In the genomic region with DNA sequence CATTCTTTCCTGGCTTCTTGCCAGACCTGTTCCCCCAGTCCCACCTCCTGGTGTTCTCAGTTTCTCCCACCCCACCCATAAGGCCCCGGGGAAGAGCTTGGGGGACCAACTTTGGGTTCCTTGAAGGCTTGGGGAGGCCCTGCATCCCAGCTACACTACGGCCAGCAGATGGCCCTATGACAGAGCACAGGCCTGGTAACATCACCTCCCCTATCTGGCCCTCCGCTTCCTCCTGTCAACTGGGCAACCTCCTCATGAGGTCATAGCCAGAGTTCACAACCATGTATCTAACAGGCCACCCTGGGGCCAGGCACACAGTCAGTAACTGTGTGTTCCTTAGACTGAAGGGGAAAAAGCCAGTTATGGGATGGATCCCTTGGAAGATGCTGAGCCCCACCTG, we compare ENCODE assay signal across 1 cellular context.
TF ChIP-seq lines count a peak whose summit lies in the region.

No MANE protein-coding gene starts in this region.

TF ChIP-seq in GM23338, 12 proteins besides CTCF, POLR2A, EP300 and RAD21 (continued from another document):
- TF ChIP-seq REST (IDR thresholded peaks at IDR 0.05; ENCODE audit: unreplicated experiment) (no peak), ZNF462 (CRISPR knock-in tag; IDR thresholded peaks at IDR 0.05) (no peak), ZNF114 (CRISPR knock-in tag; IDR thresholded peaks at IDR 0.05) (no peak)
- TF ChIP-seq, protein P1, sequence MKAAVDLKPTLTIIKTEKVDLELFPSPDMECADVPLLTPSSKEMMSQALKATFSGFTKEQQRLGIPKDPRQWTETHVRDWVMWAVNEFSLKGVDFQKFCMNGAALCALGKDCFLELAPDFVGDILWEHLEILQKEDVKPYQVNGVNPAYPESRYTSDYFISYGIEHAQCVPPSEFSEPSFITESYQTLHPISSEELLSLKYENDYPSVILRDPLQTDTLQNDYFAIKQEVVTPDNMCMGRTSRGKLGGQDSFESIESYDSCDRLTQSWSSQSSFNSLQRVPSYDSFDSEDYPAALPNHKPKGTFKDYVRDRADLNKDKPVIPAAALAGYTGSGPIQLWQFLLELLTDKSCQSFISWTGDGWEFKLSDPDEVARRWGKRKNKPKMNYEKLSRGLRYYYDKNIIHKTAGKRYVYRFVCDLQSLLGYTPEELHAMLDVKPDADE (IDR thresholded peaks at IDR 0.05): no peak
TF ChIP-seq in GM23338: peak in this region for 0.
